ENCODE assay signal across 8 cellular contexts in the genomic region with DNA sequence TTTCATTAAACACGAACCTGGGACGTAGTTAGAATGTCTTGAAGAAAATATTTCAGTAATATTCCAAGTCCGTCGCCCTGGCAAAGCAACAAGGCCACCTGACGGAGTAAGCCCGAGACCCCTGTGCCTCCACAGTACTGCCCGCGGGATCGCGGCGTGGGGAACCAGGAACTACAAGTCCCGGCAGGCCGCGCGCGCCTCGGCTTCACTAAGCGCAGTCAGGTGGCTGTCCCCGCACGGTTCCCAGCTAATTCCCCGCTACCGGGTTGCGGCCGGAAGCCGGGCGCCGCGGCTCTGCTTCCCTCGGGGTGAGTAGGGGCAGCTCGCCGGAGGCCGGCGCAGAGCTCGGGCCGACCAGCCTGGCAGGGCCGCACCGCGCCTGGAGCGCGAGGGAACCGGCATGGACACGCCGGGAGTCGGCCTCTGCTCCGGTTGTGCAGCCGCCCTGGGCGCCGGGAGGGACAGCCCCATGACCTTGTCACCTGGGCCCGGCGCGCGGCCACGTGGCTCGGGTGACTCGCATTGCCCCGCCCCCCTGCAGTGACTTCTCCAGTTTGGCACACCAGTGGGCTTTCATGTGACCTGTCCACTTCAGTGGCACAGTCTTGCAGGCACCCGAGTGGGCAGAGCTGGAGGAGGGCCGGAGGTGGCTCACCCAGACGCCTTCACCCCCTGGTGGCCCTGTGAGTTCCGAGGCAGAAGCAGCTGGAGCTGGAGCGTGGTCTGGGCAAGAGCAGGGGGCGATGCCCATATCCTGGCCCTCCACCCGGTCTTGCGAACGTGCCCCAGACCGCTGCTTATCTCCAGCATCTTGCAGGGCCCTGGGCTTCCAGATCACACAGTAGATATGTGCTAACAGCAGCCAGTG. TPM values are rescaled to one million over a fixed set of nuclear protein-coding genes. Genes with fewer than 3 reads are reported as not detected.
DNase-seq lines count a peak whose midpoint lies in the region; TF ChIP-seq lines count a peak whose summit lies in the region.

A gene with protein sequence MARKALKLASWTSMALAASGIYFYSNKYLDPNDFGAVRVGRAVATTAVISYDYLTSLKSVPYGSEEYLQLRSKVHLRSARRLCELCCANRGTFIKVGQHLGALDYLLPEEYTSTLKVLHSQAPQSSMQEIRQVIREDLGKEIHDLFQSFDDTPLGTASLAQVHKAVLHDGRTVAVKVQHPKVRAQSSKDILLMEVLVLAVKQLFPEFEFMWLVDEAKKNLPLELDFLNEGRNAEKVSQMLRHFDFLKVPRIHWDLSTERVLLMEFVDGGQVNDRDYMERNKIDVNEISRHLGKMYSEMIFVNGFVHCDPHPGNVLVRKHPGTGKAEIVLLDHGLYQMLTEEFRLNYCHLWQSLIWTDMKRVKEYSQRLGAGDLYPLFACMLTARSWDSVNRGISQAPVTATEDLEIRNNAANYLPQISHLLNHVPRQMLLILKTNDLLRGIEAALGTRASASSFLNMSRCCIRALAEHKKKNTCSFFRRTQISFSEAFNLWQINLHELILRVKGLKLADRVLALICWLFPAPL (plus strand): TSS at position 247 of the 868 bp plus-strand sequence. CDS start 18,870 bp downstream, outside the sequence.

- peak within 1 kb of the TSS; percentile 70 for H3K9ac ChIP-seq in Loucy (ENCODE audit: low read depth, low read length, poor library complexity, severe bottlenecking)
- no peak within 1 kb of the TSS for H3K9ac ChIP-seq in neural progenitor cell

- H3K27me3 ChIP-seq in H7 (ENCODE audit: control insufficient read depth, insufficient read depth, low read length) (no peaks in the 10 kb centered on the region), Loucy (ENCODE audit: insufficient read depth, low read length, poor library complexity, severe bottlenecking) (no peaks in the 10 kb centered on the region), neural progenitor cell (no peaks in the 10 kb centered on the region)

- no peaks in the 10 kb centered on the region for H4K20me1 ChIP-seq in Loucy (ENCODE audit: insufficient read depth, low read length, poor library complexity, severe bottlenecking)
- no peaks in the 10 kb centered on the region for H4K20me1 ChIP-seq in neural progenitor cell (ENCODE audit: low read depth)

- no peaks in the 10 kb centered on the region for H3K36me3 Mint-ChIP-seq in neural progenitor cell

- H3K4me2 ChIP-seq in Loucy (ENCODE audit: low read depth, low read length, poor library complexity, severe bottlenecking): peak within 1 kb of the TSS; percentile 90
- peak within 1 kb of the TSS; percentile 75 for H3K4me2 ChIP-seq in neural progenitor cell

- no peaks in the 10 kb centered on the region for H3K9me2 ChIP-seq in Loucy (replicated peaks; ENCODE audit: low read depth, low read length)

- peak; percentile 44 for TF ChIP-seq CTCF in Loucy (conservative IDR thresholded peaks at IDR 0.05; ENCODE audit: low read length)
- TF ChIP-seq CTCF in foreskin fibroblast (IDR thresholded peaks at IDR 0.05; ENCODE audit: low read depth, low read length): peak; percentile 44
- TF ChIP-seq CTCF in neural progenitor cell (IDR thresholded peaks at IDR 0.05): peak; percentile 36

- H2AFZ ChIP-seq in Loucy (ENCODE audit: low read length): peak within 1 kb of the TSS; percentile 86
- H2AFZ ChIP-seq in neural progenitor cell (replicated peaks): peak within 1 kb of the TSS; percentile 85

- no peak within 1 kb of the TSS for H3K27ac Mint-ChIP-seq in neural progenitor cell

- H3K9me3 ChIP-seq in Loucy (ENCODE audit: insufficient read depth, low read depth, low read length) (no peaks in the 10 kb centered on the region), neural progenitor cell (ENCODE audit: low read depth) (no peaks in the 10 kb centered on the region)

- no peaks in the 10 kb centered on the region for H3K9me3 Mint-ChIP-seq in neural progenitor cell

- H3K4me1 Mint-ChIP-seq in neural progenitor cell: peaks cover 22% of the 10 kb centered on the region

- H3K4me1 ChIP-seq in Loucy (ENCODE audit: insufficient read depth, low read length, poor library complexity, severe bottlenecking) (peaks cover 4% of the 10 kb centered on the region), neural progenitor cell (peaks cover 4% of the 10 kb centered on the region)

- H3F3A ChIP-seq in Loucy (ENCODE audit: low read depth): no peaks in the 10 kb centered on the region
- H3F3A ChIP-seq in neural progenitor cell (ENCODE audit: low read depth): peaks cover 3% of the 10 kb centered on the region

- H3K27ac ChIP-seq in neural progenitor cell: no peak within 1 kb of the TSS

- DNase-seq in GDM1 (lab: John Stamatoyannopoulos, UW) (peak; percentile 76), H7 (peak; percentile 90), SHP77 (lab: John Stamatoyannopoulos, UW) (peak; percentile 78 to 87), activated gamma-delta T cell treated with Interleukin-2 at 50 U/mL for 16 hours (peak; percentile 76), foreskin fibroblast (peak; percentile 71 to 93), neural progenitor cell (ENCODE audit: low spot score) (peak; percentile 89), stromal cell of bone marrow (ENCODE audit: low read depth) (peak; percentile 49)

- H3K4me3 ChIP-seq in H7 (ENCODE audit: insufficient read depth, low read depth, low read length) (peak within 1 kb of the TSS; percentile 90), Loucy (ENCODE audit: low read length, poor library complexity, severe bottlenecking) (peak within 1 kb of the TSS; percentile 79), foreskin fibroblast (ENCODE audit: low read depth in 1 of 2, low read length in 2 of 2) (peak within 1 kb of the TSS; percentile 57 to 81), neural progenitor cell (peak within 1 kb of the TSS; percentile 64)

- no peaks in the 10 kb centered on the region for H3K36me3 ChIP-seq in H7 (replicated peaks; ENCODE audit: control insufficient read depth, insufficient read depth, low read length)
- no peaks in the 10 kb centered on the region for H3K36me3 ChIP-seq in Loucy (ENCODE audit: insufficient read depth, low read length)
- H3K36me3 ChIP-seq in neural progenitor cell: no peaks in the 10 kb centered on the region

- H3K27me3 Mint-ChIP-seq in neural progenitor cell (ENCODE audit: insufficient read depth, low read depth): peaks cover 3% of the 10 kb centered on the region

- peak within 1 kb of the TSS; percentile 86 for H3K4me3 Mint-ChIP-seq in neural progenitor cell

- H3K79me2 ChIP-seq in Loucy (ENCODE audit: insufficient read depth, low read length): no peaks in the 10 kb centered on the region
- no peaks in the 10 kb centered on the region for H3K79me2 ChIP-seq in neural progenitor cell (ENCODE audit: low read depth)

RNA-seq across cellular contexts. Expression of the gene that starts here (rescaled TPM):
- total RNA-seq in H7 (2014; rRNA removed; shearing (Covaris generic)): 9.6 and 10.3 TPM in 2 replicates
- 1.6 and 4.8 TPM in 2 replicates for total RNA-seq in neural progenitor cell (ENCODE audit: low replicate concordance)
